15 cellular contexts compared by ENCODE assay signal in genomic region chr13:111093634-111094033, GRCh38. TPM values are rescaled to one million over a fixed set of nuclear protein-coding genes. Genes with fewer than 3 reads are reported as not detected.
DNase-seq lines count a peak whose midpoint lies in the region; ATAC-seq, FAIRE-seq and TF ChIP-seq lines count a peak whose summit lies in the region.
"Had no signal": no experiment of that assay in that cellular context is flagged by ENCODE, and none has a peak within 500 bp of the region (broad histone marks: within the 10 kb centered on the region; RNA-seq: fewer than 3 reads in every experiment).

No MANE protein-coding gene starts in this region.

- no peak overlapping the region for H2AK5ac ChIP-seq in H1 (ENCODE audit: low read depth, low read length)

- in situ Hi-C loops in HepG2 (cut with HindIII; ENCODE audit: extremely low pct_ligation_motif_present, low pct_unique_long_range_greater_than_20kb), result no loop called here

- no peak overlapping the region for H3K4me2 ChIP-seq in H1 (ENCODE audit: insufficient read depth in 1 of 2, low read depth in 2 of 2, low read length in 2 of 2)
- no peak overlapping the region for H3K4me2 ChIP-seq in HepG2 (ENCODE audit: low read depth, low read length)
- H3K4me2 ChIP-seq: BLaER1 had no signal

- ATAC-seq in HepG2 (peak; percentile 51), GM19467 (IDR thresholded peaks at IDR 0.05; ENCODE audit: unreplicated experiment) (no peak)
- ATAC-seq: GM12878 had no signal

- TF ChIP-seq CTCF in VCaP (conservative IDR thresholded peaks at IDR 0.05) (0 out of 2 replicates have a peak, but pooled peaks have one; percentile 21), H1 (IDR thresholded peaks at IDR 0.05; ENCODE audit: control extremely low read depth in 1 of 3, insufficient read depth in 1 of 3, low read depth in 1 of 3, low read length in 3 of 3) (peak; percentile 21 to 64 (median 54); a peak in 3 of 4 replicates), HepG2 (CRISPR knock-in tag; IDR thresholded peaks at IDR 0.05) (no peak), thyroid gland (IDR thresholded peaks at IDR 0.05) (no peak)

- H2BK12ac ChIP-seq in H1 (ENCODE audit: low read depth, low read length), result no peak overlapping the region

- H3K27me3 ChIP-seq in H7 (ENCODE audit: control insufficient read depth, insufficient read depth, low read length), result no peaks in the 10 kb centered on the region; the same call in 1 of the 2 replicates
- H3K27me3 ChIP-seq in H1 (replicated peaks in 1 of 4; ENCODE audit: control insufficient read depth in 3 of 4, extremely low read depth in 1 of 4, insufficient read depth in 3 of 4, low read length in 3 of 4), result no peaks in the 10 kb centered on the region
- peaks cover 8 to 57% of the 10 kb centered on the region in 2 experiments for H3K27me3 ChIP-seq in HepG2 (ENCODE audit: control insufficient read depth in 1 of 2, insufficient read depth in 2 of 2, low read length in 2 of 2)
- H3K27me3 ChIP-seq in thyroid gland, result no peaks in the 10 kb centered on the region
- H3K27me3 ChIP-seq: BLaER1 had no signal

- H3K79me2 ChIP-seq in H1 (ENCODE audit: control insufficient read depth in 1 of 2, insufficient read depth in 2 of 2, low read length in 2 of 2) (no peaks in the 10 kb centered on the region), HepG2 (ENCODE audit: insufficient read depth, low read length) (no peaks in the 10 kb centered on the region)

- H3K9ac ChIP-seq in H1 (replicated peaks in 1 of 4; ENCODE audit: extremely low read depth in 1 of 4, low read depth in 3 of 4, low read length in 3 of 4) (no peak overlapping the region), HepG2 (ENCODE audit: insufficient read depth, low read depth, low read length) (no peak overlapping the region)
- H3K9ac ChIP-seq: BLaER1 had no signal

- H3K4me3 ChIP-seq in H7 (ENCODE audit: insufficient read depth, low read depth, low read length) (no peak overlapping the region), H1 (ENCODE audit: extremely low read depth in 1 of 4, insufficient read depth in 2 of 4, low read depth in 3 of 4, low read length in 4 of 4) (no peak overlapping the region), HepG2 (replicated peaks in 1 of 3; ENCODE audit: insufficient read depth in 1 of 3, low read depth in 2 of 3, low read length in 3 of 3) (no peak overlapping the region), thyroid gland (replicated peaks in 1 of 3) (no peak overlapping the region)
- H3K4me3 ChIP-seq: BLaER1, GM12878 had no signal

- H3K79me1 ChIP-seq in H1 (ENCODE audit: low read depth, low read length), result no peaks in the 10 kb centered on the region

- H3K9me3 ChIP-seq in H1 (ENCODE audit: insufficient read depth in 2 of 2, low read depth in 1 of 2, low read length in 1 of 2) (no peaks in the 10 kb centered on the region), HepG2 (ENCODE audit: low read length) (no peaks in the 10 kb centered on the region), thyroid gland (no peaks in the 10 kb centered on the region)
- H3K9me3 ChIP-seq: BLaER1 had no signal

- no peak overlapping the region for H3K18ac ChIP-seq in H1 (ENCODE audit: extremely low read depth, low read length)

- no peak overlapping the region for H2BK5ac ChIP-seq in H1 (ENCODE audit: low read depth, low read length)

- DNase-seq in H7 (peak; percentile 76), H1 (ENCODE audit: low read depth in 1 of 2, low spot score in 2 of 2) (no peak), HepG2 (ENCODE audit: low spot score) (no peak), thyroid gland (no peak), RCC 7860 (ENCODE audit: low spot score) (no peak), DMS79 treated with DMSO at 0.1 percent for 48 hours (lab: John Stamatoyannopoulos, UW) (no peak)
- DNase-seq: 8988T; CD4-positive, alpha-beta memory T cell; DND-41; EL had no signal

- H4K20me1 ChIP-seq in H1 (replicated peaks in 1 of 2; ENCODE audit: control insufficient read depth in 1 of 2, insufficient read depth in 2 of 2, low read length in 2 of 2) (no peaks in the 10 kb centered on the region), HepG2 (ENCODE audit: insufficient read depth, low read length) (no peaks in the 10 kb centered on the region)
- H4K20me1 ChIP-seq: BLaER1 had no signal

- intact Hi-C loops in HepG2 (cut with micrococcal nuclease; ENCODE audit: unreplicated experiment), result no loop called here
- intact Hi-C loops in thyroid gland (cut with DNase I), result no loop called here

- no peak overlapping the region for H3K23ac ChIP-seq in H1 (ENCODE audit: insufficient read length)

- 78% methylated on average over 8 of the region's 9 CpGs; no CpG with 5 or more reads in 1 of the 2 experiments for WGBS in H1 (ENCODE audit: extremely low coverage in 1 of 2, insufficient coverage in 1 of 2, insufficient read length in 1 of 2, insufficient replicate concordance in 2 of 2, low coverage in 1 of 2, low lambda C conversion rate in 2 of 2, missing lambda C conversion rate in 1 of 2), 2 experiments
- 29% methylated on average over 5 of the region's 9 CpGs for WGBS in HepG2 (ENCODE audit: low lambda C conversion rate)
- WGBS in thyroid gland, 2 donors, result 79 to 81% methylated on average over 9 of the region's 9 CpGs

- no TSS peak for BruUV-seq in HepG2 (replicated peaks; lab: Mats Ljungman, UMichigan)

- no peaks in the 10 kb centered on the region for H3K23me2 ChIP-seq in H1 (ENCODE audit: low read depth, low read length)

- POLR2A ChIA-PET in H1 (lab: Charles Lee; ENCODE audit: partially characterized antibody) (interaction anchor here (1.1 kb wide), 1 partner anchor 380 kb away, joined by 3 read pairs; the partner anchor contains the start of gene ING1), HepG2 (lab: Yijun Ruan, JAX) (no interaction called here)

- H3K36me3 ChIP-seq in H7 (replicated peaks; ENCODE audit: control insufficient read depth, insufficient read depth, low read length) (no peaks in the 10 kb centered on the region), H1 (ENCODE audit: control insufficient read depth in 2 of 4, insufficient read depth in 4 of 4, low read length in 3 of 4) (no peaks in the 10 kb centered on the region), HepG2 (replicated peaks in 1 of 2; ENCODE audit: control insufficient read depth in 1 of 2, insufficient read depth in 2 of 2, low read length in 2 of 2) (no peaks in the 10 kb centered on the region), thyroid gland (no peaks in the 10 kb centered on the region)
- H3K36me3 ChIP-seq: BLaER1 had no signal

- CTCF ChIA-PET in H1 (lab: Charles Lee; ENCODE audit: partially characterized antibody) (interaction anchor here (0.8 to 1.8 kb wide), 6 partner anchors 9 to 155 kb away, joined by 3 to 20 read pairs (median 5); no protein-coding TSS in a partner anchor), HepG2 (lab: Yijun Ruan, JAX; ENCODE audit: low intra/inter-chr PET ratio, low total read pairs) (no interaction called here)

- H4K91ac ChIP-seq in H1 (replicated peaks; ENCODE audit: insufficient read length, low read length), result no peak overlapping the region

- H3K27ac ChIP-seq in VCaP, result no peak overlapping the region
- H3K27ac ChIP-seq in H1 (ENCODE audit: low read depth, low read length), result no peak overlapping the region
- H3K27ac ChIP-seq in HepG2 (ENCODE audit: extremely low read length, insufficient read depth, low read length), result no peak overlapping the region
- H3K27ac ChIP-seq in thyroid gland, result no peak overlapping the region
- H3K27ac ChIP-seq: BLaER1 had no signal

- no peak for TF ChIP-seq EP300 in H1 (IDR thresholded peaks at IDR 0.05; ENCODE audit: borderline replicate concordance in 1 of 2, low read depth in 2 of 2, low read length in 2 of 2)
- no peak for TF ChIP-seq EP300 in HepG2 (IDR thresholded peaks at IDR 0.05; ENCODE audit: low read depth in 2 of 2, low read length in 2 of 2)
- TF ChIP-seq EP300 in HepG2 (CRISPR knock-in tag; IDR thresholded peaks at IDR 0.05; ENCODE audit: borderline replicate concordance), result no peak

- no peaks in the 10 kb centered on the region; a peak in 1 of 7 replicates for H3K4me1 ChIP-seq in H1 (replicated peaks in 1 of 4; ENCODE audit: control insufficient read depth in 3 of 4, insufficient read depth in 4 of 4, low read length in 3 of 4)
- H3K4me1 ChIP-seq in HepG2 (ENCODE audit: insufficient read depth, low read length), result no peaks in the 10 kb centered on the region
- H3K4me1 ChIP-seq in thyroid gland, result peaks cover 0 to 3% of the 10 kb centered on the region in 2 donors
- H3K4me1 ChIP-seq: BLaER1 had no signal

- no peak overlapping the region for H2BK20ac ChIP-seq in H1 (ENCODE audit: low read length)

- no peak overlapping the region for H2BK120ac ChIP-seq in H1 (replicated peaks; ENCODE audit: low read depth, low read length)

- H3K56ac ChIP-seq in H1 (replicated peaks; ENCODE audit: insufficient read length, low read depth, low read length), result no peak overlapping the region

- TF ChIP-seq POLR2A in H1 (IDR thresholded peaks at IDR 0.05; ENCODE audit: control extremely low read depth in 1 of 2, low read depth in 2 of 2, low read length in 2 of 2) (no peak), HepG2 (IDR thresholded peaks at IDR 0.05; ENCODE audit: insufficient read depth in 1 of 2, low read depth in 2 of 2, low read length in 2 of 2) (no peak), thyroid gland (IDR thresholded peaks at IDR 0.05) (no peak)

- no peak overlapping the region for H2BK15ac ChIP-seq in H1 (ENCODE audit: low read length)

- no peak overlapping the region for H4K5ac ChIP-seq in H1 (ENCODE audit: insufficient read length, low read depth, low read length)

- H3K4ac ChIP-seq in H1 (replicated peaks; ENCODE audit: insufficient read length, low read depth, low read length), result no peak overlapping the region

- no peak overlapping the region for H4K8ac ChIP-seq in H1 (ENCODE audit: extremely low read depth, insufficient read depth, low read length)

- TF ChIP-seq RAD21 in H1 (IDR thresholded peaks at IDR 0.05 in 1 of 2, conservative IDR thresholded peaks at IDR 0.05 in 1 of 2; ENCODE audit: low read depth in 2 of 2, low read length in 2 of 2) (peak in 1 of 2 experiments; percentile 28; a peak in 2 of 4 replicates), HepG2 (CRISPR knock-in tag; IDR thresholded peaks at IDR 0.05) (no peak)

- FAIRE-seq in H1 (lab: Jason Lieb, UNC) (no peak), HepG2 (lab: Jason Lieb, UNC) (no peak), RCC 7860 (lab: Jason Lieb, UNC) (no peak)
- FAIRE-seq: GM12878, H54 had no signal

- no peak overlapping the region for H3K14ac ChIP-seq in H1 (ENCODE audit: insufficient read length)

- H2AFZ ChIP-seq in H1 (ENCODE audit: low read length) (no peak overlapping the region), HepG2 (ENCODE audit: low read length) (no peak overlapping the region)

RNA-seq across cellular contexts. Expression of gene ARHGEF7, which starts 21.5 kb away (rescaled TPM):
- total RNA-seq in H7 (2014; rRNA removed; shearing (Covaris generic)), result 20.8 and 31.6 TPM in 2 replicates
- 51.7 and 56.5 TPM in 2 replicates for total RNA-seq in H1 (2021; fragmentation: NEBNext Ultra II Directional; extraction: Animal tissue kit (Norgen Biotek cat#: 25700))
- polyA plus RNA-seq in H1 (2011; rRNA removed) (26.2 and 27.4 TPM in 2 replicates), HepG2 (2011; rRNA removed) (22.0 and 22.3 TPM in 2 replicates)
- 22.9 TPM for polyA plus RNA-seq in H1 (2011; cell fraction: cytosol; rRNA removed)
- 72.3 TPM for polyA plus RNA-seq in H1 (2011; cell fraction: nucleus; rRNA removed)
- 31.1 to 36.7 TPM (median 35.3 TPM) in 4 replicates for polyA plus RNA-seq in H1 (2012, experiment 1 of 2)
- polyA plus RNA-seq in H1 (2012, experiment 2 of 2), result 8.2 TPM
- polyA plus RNA-seq in H1 (2013, experiment 1 of 2), result 27.7 TPM
- polyA plus RNA-seq in H1 (2013, experiment 2 of 2), result 26.2 TPM
- polyA minus RNA-seq in H1 (2011; rRNA and poly(A)+ RNA removed), result 38.5 and 39.6 TPM in 2 replicates
- 28.9 TPM for polyA minus RNA-seq in H1 (2011; cell fraction: cytosol; rRNA and poly(A)+ RNA removed)
- polyA minus RNA-seq in H1 (2011; cell fraction: nucleus; rRNA and poly(A)+ RNA removed), result 89.1 TPM
- total RNA-seq in HepG2 (2016; rRNA removed; fragmentation: Illumina TruSeq; extraction: Trizol) (15.7 and 16.1 TPM in 2 replicates), thyroid gland (100 to 1,000 TPM in 2 of 4 donors, 10 to 100 TPM in 2; 64.2 to 127 (median 88.2) TPM)
- 11.5 and 12.3 TPM in 2 replicates for total RNA-seq in HepG2 (2016; cell fraction: cytosol; rRNA removed; fragmentation: Illumina TruSeq; extraction: Trizol; ENCODE audit: low read depth)
- 13.7 and 16.6 TPM in 2 replicates for total RNA-seq in HepG2 (2016; cell fraction: insoluble cytoplasmic fraction; rRNA removed; fragmentation: Illumina TruSeq; extraction: Trizol)
- 9.3 and 9.6 TPM in 2 replicates for total RNA-seq in HepG2 (2016; cell fraction: membrane; rRNA removed; fragmentation: Illumina TruSeq; extraction: Trizol)
- total RNA-seq in HepG2 (2016; cell fraction: nucleus; rRNA removed; fragmentation: Illumina TruSeq; extraction: Trizol), result 45.3 and 48.2 TPM in 2 replicates
- 9.0 and 10.2 TPM in 2 replicates for polyA plus RNA-seq in HepG2 (2011; cell fraction: cytosol; rRNA removed)
- polyA plus RNA-seq in HepG2 (2011; cell fraction: nucleus; rRNA removed), result 110 and 141 TPM in 2 replicates
- polyA plus RNA-seq in HepG2 (2012), result 21.5 and 24.1 TPM in 2 replicates
- polyA plus RNA-seq in HepG2 (2016; cell fraction: cytosol; fragmentation: Illumina TruSeq; extraction: Trizol; ENCODE audit: low read depth), result 0.69 and 0.98 TPM in 2 replicates
- polyA plus RNA-seq in HepG2 (2016; cell fraction: insoluble cytoplasmic fraction; fragmentation: Illumina TruSeq; extraction: Trizol; ENCODE audit: low read depth), result 13.3 and 17.2 TPM in 2 replicates
- polyA plus RNA-seq in HepG2 (2016; cell fraction: membrane; fragmentation: Illumina TruSeq; extraction: Trizol; ENCODE audit: low read depth), result 2.7 and 3.1 TPM in 2 replicates
- polyA plus RNA-seq in HepG2 (2016; cell fraction: nucleus; fragmentation: Illumina TruSeq; extraction: Trizol; ENCODE audit: insufficient read depth, low read depth), result 47.5 and 52.5 TPM in 2 replicates
- polyA minus RNA-seq in HepG2 (2011; rRNA and poly(A)+ RNA removed; ENCODE audit: low replicate concordance), result 26.0 and 29.1 TPM in 2 replicates
- 9.2 and 12.9 TPM in 2 replicates for polyA minus RNA-seq in HepG2 (2011; cell fraction: cytosol; rRNA and poly(A)+ RNA removed)
- polyA minus RNA-seq in HepG2 (2011; cell fraction: nucleus; rRNA and poly(A)+ RNA removed), result 117 and 128 TPM in 2 replicates

Comparison
In these comparisons a context has a peak if more than half of its experiments do, and no peak if none do; other contexts are left out.
1. CTCF ChIP-seq: peak in VCaP (single experiment) and H1 (3 of 3); none in HepG2 (single experiment) and thyroid gland (0 of 6).